In genomic region chr10:132270256-132270655, GRCh38 we compare ENCODE assay signal across 21 cellular contexts.
"Had no signal": no experiment of that assay in that cellular context is flagged by ENCODE, and none has a peak within 500 bp of the region (broad histone marks: within the 10 kb centered on the region; RNA-seq: fewer than 3 reads in every experiment).

No MANE protein-coding gene starts in this region.

- H3K9me3 ChIP-seq: heart right ventricle, left lung, pancreas, sigmoid colon, stomach, thoracic aorta, transverse colon had no signal

- H3K27ac ChIP-seq: coronary artery, heart right ventricle, left lung, pancreas, sigmoid colon, skin epidermis, stomach, thoracic aorta, transverse colon had no signal

- H3K36me3 ChIP-seq: heart right ventricle, left lung, pancreas, sigmoid colon, stomach, thoracic aorta, transverse colon had no signal

- H3K4me3 ChIP-seq: coronary artery, heart right ventricle, left lung, pancreas, sigmoid colon, skin epidermis, stomach, thoracic aorta, transverse colon had no signal

- H3K27me3 Mint-ChIP-seq: naive thymus-derived CD4-positive, alpha-beta T cell had no signal

- H3K4me3 Mint-ChIP-seq: naive thymus-derived CD4-positive, alpha-beta T cell; neural crest cell had no signal

- H3K27ac Mint-ChIP-seq: naive thymus-derived CD4-positive, alpha-beta T cell; progenitor cell of endocrine pancreas had no signal

- H3K9me3 Mint-ChIP-seq: neural crest cell had no signal

- H3K36me3 Mint-ChIP-seq: naive thymus-derived CD4-positive, alpha-beta T cell had no signal

- H3K27me3 ChIP-seq: left lung, pancreas, sigmoid colon, transverse colon had no signal

- DNase-seq: caudate nucleus; effector CD8-positive, alpha-beta T cell; foreskin melanocyte; hypothalamus; mesendoderm; naive thymus-derived CD4-positive, alpha-beta T cell; nucleus accumbens; sigmoid colon; stimulated activated CD4-positive, alpha-beta T cell treated with anti-CD3 and anti-CD28 coated beads, Interleukin-12 subunit alpha, Interleukin-12 subunit beta, amount 100 ng/mL, for 4 hours; stimulated activated naive CD4-positive, alpha-beta T cell; stomach; substantia nigra; transverse colon had no signal

- H3K4me1 ChIP-seq: pancreas had no signal

- ATAC-seq: heart right ventricle; left lung; naive thymus-derived CD4-positive, alpha-beta T cell; pancreas had no signal
